ENCODE assay signal across 1 cellular context in the genomic region with DNA sequence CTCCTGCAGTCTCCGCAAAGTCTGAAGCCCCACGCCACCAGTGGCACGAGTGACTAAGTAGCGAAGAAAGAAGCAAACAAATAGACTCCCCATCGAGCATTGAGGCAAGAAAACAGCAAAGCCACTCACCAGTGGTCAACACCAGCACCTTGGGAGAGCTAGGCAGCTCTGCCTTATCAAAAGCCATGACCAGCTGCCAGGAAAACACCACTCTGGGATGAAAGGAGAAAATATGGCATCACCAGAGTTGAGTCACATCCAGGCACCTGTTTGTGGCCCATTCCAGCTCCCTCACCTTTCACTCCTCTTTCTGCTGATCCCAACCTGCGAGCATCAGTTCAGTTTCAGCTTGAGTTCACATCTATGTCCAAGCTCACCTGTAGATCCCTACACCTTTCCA.
TF ChIP-seq lines count a peak whose summit lies in the region.

No MANE protein-coding gene starts in this region.

TF ChIP-seq in IMR-90, 13 proteins besides CTCF, POLR2A, EP300 and RAD21:
- TF ChIP-seq, protein P1, sequence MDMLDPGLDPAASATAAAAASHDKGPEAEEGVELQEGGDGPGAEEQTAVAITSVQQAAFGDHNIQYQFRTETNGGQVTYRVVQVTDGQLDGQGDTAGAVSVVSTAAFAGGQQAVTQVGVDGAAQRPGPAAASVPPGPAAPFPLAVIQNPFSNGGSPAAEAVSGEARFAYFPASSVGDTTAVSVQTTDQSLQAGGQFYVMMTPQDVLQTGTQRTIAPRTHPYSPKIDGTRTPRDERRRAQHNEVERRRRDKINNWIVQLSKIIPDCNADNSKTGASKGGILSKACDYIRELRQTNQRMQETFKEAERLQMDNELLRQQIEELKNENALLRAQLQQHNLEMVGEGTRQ (IDR thresholded peaks at IDR 0.05; ENCODE audit: low read depth, low read length): no peak
- TF ChIP-seq MAFK (IDR thresholded peaks at IDR 0.05; ENCODE audit: low read depth, low read length) (no peak), MAZ (IDR thresholded peaks at IDR 0.05; ENCODE audit: borderline replicate concordance, low read depth, low read length) (no peak), CEBPB (IDR thresholded peaks at IDR 0.05; ENCODE audit: low read depth, low read length) (no peak), RFX5 (IDR thresholded peaks at IDR 0.05; ENCODE audit: low read depth, low read length) (no peak)
- TF ChIP-seq, protein P2, sequence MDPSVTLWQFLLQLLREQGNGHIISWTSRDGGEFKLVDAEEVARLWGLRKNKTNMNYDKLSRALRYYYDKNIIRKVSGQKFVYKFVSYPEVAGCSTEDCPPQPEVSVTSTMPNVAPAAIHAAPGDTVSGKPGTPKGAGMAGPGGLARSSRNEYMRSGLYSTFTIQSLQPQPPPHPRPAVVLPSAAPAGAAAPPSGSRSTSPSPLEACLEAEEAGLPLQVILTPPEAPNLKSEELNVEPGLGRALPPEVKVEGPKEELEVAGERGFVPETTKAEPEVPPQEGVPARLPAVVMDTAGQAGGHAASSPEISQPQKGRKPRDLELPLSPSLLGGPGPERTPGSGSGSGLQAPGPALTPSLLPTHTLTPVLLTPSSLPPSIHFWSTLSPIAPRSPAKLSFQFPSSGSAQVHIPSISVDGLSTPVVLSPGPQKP (IDR thresholded peaks at IDR 0.05; ENCODE audit: borderline replicate concordance, low read depth, low read length): no peak
